In the genomic region with DNA sequence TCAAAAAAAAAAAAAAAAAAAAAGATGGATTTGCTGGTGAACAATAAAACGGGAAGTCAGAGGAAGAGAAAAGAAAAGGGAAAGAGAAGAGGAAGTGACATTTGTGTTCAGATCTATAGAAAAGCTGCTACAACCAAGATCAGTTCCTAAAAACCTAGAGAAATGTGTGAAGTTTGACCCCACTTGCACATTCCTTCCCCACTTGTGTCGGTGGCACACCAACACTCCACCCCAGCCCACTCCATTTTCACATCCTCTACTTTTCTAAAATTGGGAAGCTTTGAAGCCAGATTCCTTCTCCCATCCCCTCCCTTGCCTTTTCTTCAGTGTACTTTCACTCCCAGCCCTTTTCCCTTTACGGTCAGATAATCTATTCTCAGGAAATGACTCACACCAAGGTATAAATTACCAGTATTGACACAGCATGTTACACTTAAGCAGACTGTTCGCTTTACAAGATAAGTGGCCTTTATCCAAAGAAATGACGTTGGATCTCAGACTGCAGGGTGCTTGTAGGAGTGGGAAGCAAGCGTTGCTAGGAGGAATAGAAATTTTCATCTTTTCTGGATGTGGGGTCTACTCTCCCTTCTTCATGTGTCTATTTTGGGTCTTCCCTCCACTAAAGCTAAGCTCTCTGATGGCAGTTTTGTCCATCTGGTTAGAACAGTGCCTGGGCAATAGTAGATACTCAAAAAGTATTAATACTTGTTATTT, we compare ENCODE assay signal across 8 cellular contexts.
A peak's percentile ranks its signal among the peaks of the same experiment; 100 is the strongest.
DNase-seq lines count a peak whose midpoint lies in the region; ATAC-seq and TF ChIP-seq lines count a peak whose summit lies in the region.

No MANE protein-coding gene starts in this region.

- H3K27me3 ChIP-seq in IMR-90 (ENCODE audit: control insufficient read depth, insufficient read depth, low read length), result no peaks in the 10 kb centered on the region
- no peaks in the 10 kb centered on the region for H3K27me3 ChIP-seq in skeletal muscle tissue (ENCODE audit: control insufficient read depth in 3 of 3, insufficient read depth in 3 of 3, low read length in 3 of 3)
- no peaks in the 10 kb centered on the region for H3K27me3 ChIP-seq in Karpas-422 (ENCODE audit: low read length)

- CTCF ChIA-PET in IMR-90 (lab: Yijun Ruan, JAX), result no interaction called here

- H4K5ac ChIP-seq in IMR-90 (ENCODE audit: low read depth, low read length), result peak overlapping the region; percentile 94

- H3K9me3 Mint-ChIP-seq in activated naive CD4-positive, alpha-beta T cell treated with anti-CD3 and anti-CD28 coated beads, Interleukin-2, amount 50 U/mL, for 72 hours, result peaks cover 3 to 4% of the 10 kb centered on the region in 2 donors

- peak; percentile 82 for ATAC-seq in IMR-90 (ENCODE audit: low read depth)
- no peak for ATAC-seq in activated naive CD4-positive, alpha-beta T cell treated with anti-CD3 and anti-CD28 coated beads, Interleukin-2, amount 50 U/mL, for 72 hours
- no peak for ATAC-seq in GM18498 (IDR thresholded peaks at IDR 0.05; ENCODE audit: unreplicated experiment)

- no peaks in the 10 kb centered on the region for H4K20me1 ChIP-seq in IMR-90 (ENCODE audit: insufficient read depth, low read length)
- H4K20me1 ChIP-seq in Karpas-422 (ENCODE audit: insufficient read depth, low read depth, low read length), result no peaks in the 10 kb centered on the region

- H3K9ac ChIP-seq in IMR-90 (ENCODE audit: low read depth, low read length), result peak overlapping the region; percentile 56
- H3K9ac ChIP-seq in skeletal muscle tissue (ENCODE audit: low read depth in 1 of 3, low read length in 3 of 3), result peak overlapping the region in 1 of 3 donors; percentile 24
- H3K9ac ChIP-seq in Karpas-422 (ENCODE audit: low read length), result no peak overlapping the region

- H3K18ac ChIP-seq in IMR-90 (ENCODE audit: low read depth, low read length), result peak overlapping the region; percentile 96

- H3K9me3 ChIP-seq in IMR-90 (ENCODE audit: control insufficient read depth, insufficient read depth, low read length) (no peaks in the 10 kb centered on the region), skeletal muscle tissue (ENCODE audit: control insufficient read depth in 3 of 3, low read length in 3 of 3) (no peaks in the 10 kb centered on the region), Karpas-422 (ENCODE audit: low read length) (no peaks in the 10 kb centered on the region)

- peak overlapping the region; percentile 74; the same call in 1 of the 2 replicates for H2AK5ac ChIP-seq in IMR-90 (ENCODE audit: low read depth, low read length)

- in situ Hi-C loops in IMR-90 (cut with MboI; ENCODE audit: low sequenced_read_pairs), result no loop called here

- H2BK5ac ChIP-seq in IMR-90 (ENCODE audit: low read depth, low read length, poor library complexity, severe bottlenecking), result peak overlapping the region; percentile 87

- H3K4me3 ChIP-seq in IMR-90 (ENCODE audit: insufficient read depth, low read depth, low read length), result no peak overlapping the region
- no peak overlapping the region for H3K4me3 ChIP-seq in foreskin fibroblast (ENCODE audit: low read depth in 1 of 2, low read length in 2 of 2)
- peak overlapping the region in 2 of 3 donors; percentile 7 to 53 for H3K4me3 ChIP-seq in skeletal muscle tissue (ENCODE audit: low read length in 3 of 3)
- H3K4me3 ChIP-seq in Karpas-422 (ENCODE audit: low read length), result no peak overlapping the region

- BruUV-seq in IMR-90 (replicated peaks; lab: Mats Ljungman, UMichigan), result no TSS peak

- H3K56ac ChIP-seq in IMR-90 (ENCODE audit: extremely low read depth, insufficient read depth, low read length), result peak overlapping the region; percentile 64; the same call in 1 of the 2 replicates

- H3K27ac Mint-ChIP-seq in activated naive CD4-positive, alpha-beta T cell treated with anti-CD3 and anti-CD28 coated beads, Interleukin-2, amount 50 U/mL, for 72 hours, result no peak overlapping the region

- H2BK15ac ChIP-seq in IMR-90 (ENCODE audit: low read depth, low read length), result peak overlapping the region; percentile 99

- peak overlapping the region; percentile 98 for H2BK20ac ChIP-seq in IMR-90 (ENCODE audit: low read depth, low read length)

- H3K4me2 ChIP-seq in IMR-90 (ENCODE audit: low read depth, low read length) (peak overlapping the region; percentile 73), Karpas-422 (ENCODE audit: low read depth, low read length, poor library complexity, severe bottlenecking) (no peak overlapping the region)

- 0% methylated on average over 1 of the region's 6 CpGs; no CpG with 5 or more reads in 1 of the 2 experiments for WGBS in IMR-90 (ENCODE audit: extremely low coverage in 2 of 2, insufficient read length in 1 of 2), 2 experiments

- TF ChIP-seq POLR2A in IMR-90 (IDR thresholded peaks at IDR 0.05; ENCODE audit: low read depth, low read length), result no peak

- peak overlapping the region; percentile 93 for H4K91ac ChIP-seq in IMR-90 (ENCODE audit: insufficient read depth, low read depth, low read length)

- no peak for TF ChIP-seq RAD21 in IMR-90 (IDR thresholded peaks at IDR 0.05; ENCODE audit: low read length)

- H3K4ac ChIP-seq in IMR-90 (ENCODE audit: low read depth, low read length), result peak overlapping the region; percentile 95

- H2AFZ ChIP-seq in IMR-90 (replicated peaks; ENCODE audit: low read length, poor library complexity) (peak overlapping the region; percentile 83), Karpas-422 (ENCODE audit: low read length) (no peak overlapping the region)

- no peaks in the 10 kb centered on the region for H3K9me2 ChIP-seq in Karpas-422 (replicated peaks; ENCODE audit: insufficient read depth, low read length)

- peaks cover 5% of the 10 kb centered on the region; the same call in 1 of the 2 replicates for H3K9me1 ChIP-seq in IMR-90 (ENCODE audit: insufficient read depth, low read length)

- peak overlapping the region; percentile 64 to 98; a peak in 3 of 4 replicates for H4K8ac ChIP-seq in IMR-90 (ENCODE audit: low read depth in 2 of 2, low read length in 2 of 2)

- H2BK120ac ChIP-seq in IMR-90 (ENCODE audit: low read depth, low read length), result peak overlapping the region; percentile 99

- no peak for TF ChIP-seq CTCF in IMR-90 (conservative IDR thresholded peaks at IDR 0.05; ENCODE audit: low read depth, low read length)
- TF ChIP-seq CTCF in foreskin fibroblast (IDR thresholded peaks at IDR 0.05; ENCODE audit: low read depth, low read length), result no peak

- H3K27ac ChIP-seq in IMR-90 (ENCODE audit: insufficient read depth, low read length), result peak overlapping the region; percentile 91
- peak overlapping the region; percentile 12 for H3K27ac ChIP-seq in skeletal muscle tissue (ENCODE audit: low read depth, low read length)
- no peak overlapping the region for H3K27ac ChIP-seq in Karpas-422 (ENCODE audit: low read length)

- POLR2A ChIA-PET in IMR-90 (lab: Charles Lee; ENCODE audit: unreplicated experiment), result interaction anchor here (0.6 to 0.7 kb wide), 2 partner anchors 31 to 164 kb away, joined by 4 to 14 read pairs; no protein-coding TSS in a partner anchor

- peak overlapping the region; percentile 92 for H2AK9ac ChIP-seq in IMR-90 (replicated peaks; ENCODE audit: low read depth, low read length, poor library complexity)

- no peaks in the 10 kb centered on the region for H3K79me1 ChIP-seq in IMR-90 (ENCODE audit: low read depth in 1 of 2, low read length in 2 of 2)

- DNase-seq in A172 (ENCODE audit: low spot score), result peak; percentile 75
- DNase-seq in IMR-90, result peak; percentile 96
- peak; percentile 78 for DNase-seq in SIG-M5 treated with dmso at 0.1 percent for 504 hours (lab: John Stamatoyannopoulos, UW; ENCODE audit: unreplicated experiment)
- peak; percentile 76 to 91 for DNase-seq in foreskin fibroblast
- no peak for DNase-seq in activated naive CD4-positive, alpha-beta T cell treated with anti-CD3 and anti-CD28 coated beads, Interleukin-2, amount 50 U/mL, for 72 hours (ENCODE audit: low spot score in 2 of 2)
- DNase-seq in Karpas-422, result no peak

- H3K36me3 ChIP-seq in IMR-90 (ENCODE audit: control insufficient read depth, insufficient read depth, low read length), result no peaks in the 10 kb centered on the region
- H3K36me3 ChIP-seq in skeletal muscle tissue (ENCODE audit: control insufficient read depth in 3 of 3, insufficient read depth in 3 of 3, low read length in 3 of 3), result no peaks in the 10 kb centered on the region
- no peaks in the 10 kb centered on the region for H3K36me3 ChIP-seq in Karpas-422 (ENCODE audit: insufficient read depth, low read length)

- peak overlapping the region; percentile 96 for H3K23ac ChIP-seq in IMR-90 (ENCODE audit: low read depth, low read length)

- no peaks in the 10 kb centered on the region for H3K36me3 Mint-ChIP-seq in activated naive CD4-positive, alpha-beta T cell treated with anti-CD3 and anti-CD28 coated beads, Interleukin-2, amount 50 U/mL, for 72 hours

- intact Hi-C loops in IMR-90 (cut with micrococcal nuclease), result loop anchor here (2.0 kb wide), 1 partner anchor 34 kb away; no protein-coding TSS in a partner anchor

- peak overlapping the region; percentile 94 for H3K14ac ChIP-seq in IMR-90 (replicated peaks; ENCODE audit: low read depth, low read length)

- H3K79me2 ChIP-seq in Karpas-422 (ENCODE audit: low read length), result no peaks in the 10 kb centered on the region

- dilution Hi-C loops in IMR-90 (cut with HindIII; ENCODE audit: low sequenced_read_pairs, unreplicated experiment), result no loop called here

- H3K4me1 ChIP-seq in IMR-90 (ENCODE audit: control insufficient read depth, insufficient read depth, low read length), result peaks cover 9% of the 10 kb centered on the region
- peaks cover 11 to 26% (median 19%) of the 10 kb centered on the region in 3 donors for H3K4me1 ChIP-seq in skeletal muscle tissue (ENCODE audit: control insufficient read depth in 3 of 3, insufficient read depth in 3 of 3, low read length in 3 of 3)
- no peaks in the 10 kb centered on the region for H3K4me1 ChIP-seq in Karpas-422 (ENCODE audit: low read length)

TF ChIP-seq in IMR-90, 13 proteins besides CTCF, POLR2A, EP300 and RAD21:
- no peak for TF ChIP-seq MAZ (IDR thresholded peaks at IDR 0.05; ENCODE audit: borderline replicate concordance, low read depth, low read length)
- TF ChIP-seq SMC3 (IDR thresholded peaks at IDR 0.05; ENCODE audit: low read depth, low read length), result no peak
- TF ChIP-seq CEBPB (IDR thresholded peaks at IDR 0.05; ENCODE audit: low read depth, low read length), result peak; percentile 43; the same call in 1 of the 2 replicates
- TF ChIP-seq FOS (IDR thresholded peaks at IDR 0.05; ENCODE audit: low read depth, low read length), result peak; percentile 90
- no peak for TF ChIP-seq BHLHE40 (IDR thresholded peaks at IDR 0.05; ENCODE audit: low read depth, low read length)

Comparison
In these comparisons a context has a peak if more than half of its experiments do, and no peak if none do; other contexts are left out.
1. DNase-seq: peak in A172 (single experiment), IMR-90 (single experiment), SIG-M5 treated with dmso at 0.1 percent for 504 hours (single experiment) and foreskin fibroblast (2 of 2); none in activated naive CD4-positive, alpha-beta T cell treated with anti-CD3 and anti-CD28 coated beads, Interleukin-2, amount 50 U/mL, for 72 hours (0 of 2) and Karpas-422 (single experiment).
2. H3K4me3 ChIP-seq: peak in skeletal muscle tissue (2 of 3); none in IMR-90 (single experiment), foreskin fibroblast (0 of 2) and Karpas-422 (single experiment).